Comparison of ENCODE assay signal across 26 cellular contexts in the genomic region with DNA sequence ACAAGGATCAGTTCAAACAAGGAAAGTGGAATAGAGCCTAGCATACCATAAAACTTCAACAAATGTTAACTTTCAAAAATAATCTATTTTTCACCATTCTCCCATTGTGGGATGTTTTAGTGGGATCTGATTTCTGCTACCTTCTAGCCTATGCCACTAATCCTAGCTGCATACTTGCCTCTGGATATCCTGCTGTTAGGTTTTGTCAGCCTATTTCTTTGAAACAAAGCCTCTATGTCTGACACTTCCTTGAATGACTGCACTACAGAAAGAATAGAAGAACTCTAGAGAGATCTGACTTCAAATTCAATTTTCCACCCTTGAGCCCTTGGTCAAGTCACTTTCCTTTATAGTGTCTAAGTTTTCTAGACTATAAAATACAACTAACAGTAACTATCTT.
DNase-seq lines count a peak whose midpoint lies in the region; ATAC-seq and TF ChIP-seq lines count a peak whose summit lies in the region.
"Had no signal": no experiment of that assay in that cellular context is flagged by ENCODE, and none has a peak within 500 bp of the region (broad histone marks: within the 10 kb centered on the region; RNA-seq: fewer than 3 reads in every experiment).

No MANE protein-coding gene starts in this region.

- no peak overlapping the region for H4K91ac ChIP-seq in neuronal stem cell (ENCODE audit: low read depth, low read length, poor library complexity)

- no peak overlapping the region for H3K27ac ChIP-seq in GM23338 (ENCODE audit: low read depth)
- H3K27ac ChIP-seq in iPS DF 6.9 (ENCODE audit: low read length) = no peak overlapping the region
- no peak overlapping the region for H3K27ac ChIP-seq in neuronal stem cell (replicated peaks; ENCODE audit: low read length)
- H3K27ac ChIP-seq in breast epithelium = no peak overlapping the region
- H3K27ac ChIP-seq in left ventricle myocardium inferior (replicated peaks) = no peak overlapping the region
- H3K27ac ChIP-seq: PC-9, RWPE1 had no signal

- no peaks in the 10 kb centered on the region for H3F3A ChIP-seq in GM23338 (replicated peaks; ENCODE audit: low read depth)

- H3K27ac Mint-ChIP-seq in GM23338 = no peak overlapping the region
- H3K27ac Mint-ChIP-seq: CD4-positive, alpha-beta memory T cell; H9; HFFc6 had no signal

- H3K4me3 ChIP-seq in GM23338 (no peak overlapping the region), NT2/D1 (ENCODE audit: insufficient read length, low read depth) (no peak overlapping the region), iPS DF 6.9 (ENCODE audit: low read length) (no peak overlapping the region), neuronal stem cell (ENCODE audit: low read length in 2 of 2) (no peak overlapping the region), breast epithelium (no peak overlapping the region), left ventricle myocardium inferior (no peak overlapping the region)
- H3K4me3 ChIP-seq: K562, PC-9 had no signal

- no peak overlapping the region for H3K18ac ChIP-seq in neuronal stem cell (ENCODE audit: low read length)

- 0 out of 2 replicates have a peak, but pooled peaks cover 6% of the 10 kb centered on the region for H3K4me1 ChIP-seq in GM23338 (ENCODE audit: insufficient read depth)
- H3K4me1 ChIP-seq in NT2/D1 (ENCODE audit: insufficient read depth, insufficient read length) = no peaks in the 10 kb centered on the region
- H3K4me1 ChIP-seq in iPS DF 6.9 (ENCODE audit: control insufficient read depth, insufficient read depth, low read length) = no peaks in the 10 kb centered on the region
- peaks cover 0 to 1% of the 10 kb centered on the region in 2 donors for H3K4me1 ChIP-seq in neuronal stem cell (ENCODE audit: control insufficient read depth in 2 of 2, insufficient read depth in 1 of 2, low read depth in 1 of 2, low read length in 2 of 2)
- H3K4me1 ChIP-seq in breast epithelium = no peaks in the 10 kb centered on the region
- H3K4me1 ChIP-seq in left ventricle myocardium inferior = no peaks in the 10 kb centered on the region
- H3K4me1 ChIP-seq: Caco-2 had no signal

- H2BK12ac ChIP-seq in neuronal stem cell (ENCODE audit: low read length) = no peak overlapping the region

- no peak for TF ChIP-seq POLR2A in breast epithelium (IDR thresholded peaks at IDR 0.05)

- peaks cover 14% of the 10 kb centered on the region; the same call in 2 of the 3 replicates for H3K4me1 Mint-ChIP-seq in GM23338
- H3K4me1 Mint-ChIP-seq: CD4-positive, alpha-beta memory T cell had no signal

- H3K79me2 ChIP-seq in GM23338 (replicated peaks; ENCODE audit: insufficient read depth) = no peaks in the 10 kb centered on the region

- no peak overlapping the region for H2AK5ac ChIP-seq in neuronal stem cell (ENCODE audit: low read depth, low read length)

- H3K79me1 ChIP-seq in neuronal stem cell (ENCODE audit: low read depth, low read length) = no peaks in the 10 kb centered on the region

- no peaks in the 10 kb centered on the region for H3K27me3 Mint-ChIP-seq in GM23338 (ENCODE audit: insufficient read depth, low read depth, poor library complexity)
- H3K27me3 Mint-ChIP-seq: CD4-positive, alpha-beta memory T cell had no signal

- H3K27me3 ChIP-seq in GM23338 (ENCODE audit: insufficient read depth) (no peaks in the 10 kb centered on the region), NT2/D1 (ENCODE audit: insufficient read depth, insufficient read length) (no peaks in the 10 kb centered on the region), iPS DF 6.9 (ENCODE audit: control insufficient read depth, insufficient read depth, low read length) (no peaks in the 10 kb centered on the region), neuronal stem cell (ENCODE audit: control insufficient read depth in 3 of 3, insufficient read depth in 3 of 3, low read depth in 1 of 3, low read length in 3 of 3) (no peaks in the 10 kb centered on the region), breast epithelium (no peaks in the 10 kb centered on the region), left ventricle myocardium inferior (ENCODE audit: low read depth) (no peaks in the 10 kb centered on the region)

- H2BK15ac ChIP-seq in neuronal stem cell (ENCODE audit: low read length) = no peak overlapping the region

- H3K4ac ChIP-seq in neuronal stem cell (ENCODE audit: low read length) = no peak overlapping the region

- H2AFZ ChIP-seq in GM23338 (no peak overlapping the region), neuronal stem cell (ENCODE audit: low read length) (no peak overlapping the region)
- H2AFZ ChIP-seq: PC-9 had no signal

- H3K36me3 ChIP-seq in GM23338 (ENCODE audit: insufficient read depth) (no peaks in the 10 kb centered on the region), NT2/D1 (ENCODE audit: insufficient read depth, insufficient read length, low read length) (no peaks in the 10 kb centered on the region), iPS DF 6.9 (ENCODE audit: control insufficient read depth, insufficient read depth, low read length) (no peaks in the 10 kb centered on the region), neuronal stem cell (replicated peaks in 1 of 2; ENCODE audit: control insufficient read depth in 2 of 2, insufficient read depth in 2 of 2, low read length in 2 of 2) (no peaks in the 10 kb centered on the region), breast epithelium (no peaks in the 10 kb centered on the region), left ventricle myocardium inferior (no peaks in the 10 kb centered on the region)

- no peak overlapping the region for H3K23ac ChIP-seq in neuronal stem cell (ENCODE audit: low read depth, low read length, poor library complexity)

- no peaks in the 10 kb centered on the region for H3K36me3 Mint-ChIP-seq in GM23338 (ENCODE audit: low read depth)
- H3K36me3 Mint-ChIP-seq: CD4-positive, alpha-beta memory T cell had no signal

- intact Hi-C loops in breast epithelium (cut with DNase I; ENCODE audit: low total_unique reads) = no loop called here
- intact Hi-C loops in left ventricle myocardium inferior (cut with micrococcal nuclease) = no loop called here

- H3K4me2 ChIP-seq in GM23338 (no peak overlapping the region), neuronal stem cell (ENCODE audit: insufficient read depth, low read length, poor library complexity, severe bottlenecking) (no peak overlapping the region)
- H3K4me2 ChIP-seq: PC-9 had no signal

- no peaks in the 10 kb centered on the region for H4K20me1 ChIP-seq in GM23338 (replicated peaks; ENCODE audit: insufficient read depth)

- H3K9me3 ChIP-seq in NT2/D1 (ENCODE audit: insufficient read depth, low read length) = no peaks in the 10 kb centered on the region
- no peaks in the 10 kb centered on the region for H3K9me3 ChIP-seq in iPS DF 6.9 (ENCODE audit: control insufficient read depth, insufficient read depth, low read length)
- H3K9me3 ChIP-seq in neuronal stem cell (replicated peaks in 1 of 2; ENCODE audit: control insufficient read depth in 2 of 2, insufficient read depth in 1 of 2, low read depth in 1 of 2, low read length in 2 of 2) = no peaks in the 10 kb centered on the region
- H3K9me3 ChIP-seq in breast epithelium = no peaks in the 10 kb centered on the region
- H3K9me3 ChIP-seq in left ventricle myocardium inferior (replicated peaks) = peaks cover 12% of the 10 kb centered on the region
- H3K9me3 ChIP-seq: Caco-2 had no signal

- peak; percentile 95 for ATAC-seq in GM23338
- ATAC-seq: K562 had no signal

- TF ChIP-seq CTCF in GM23338 (conservative IDR thresholded peaks at IDR 0.05; ENCODE audit: low read depth in 2 of 2) (no peak), breast epithelium (IDR thresholded peaks at IDR 0.05) (no peak), left ventricle myocardium inferior (IDR thresholded peaks at IDR 0.05; ENCODE audit: borderline replicate concordance) (no peak)

- no peak overlapping the region for H3K4me3 Mint-ChIP-seq in GM23338
- H3K4me3 Mint-ChIP-seq: CD4-positive, alpha-beta memory T cell; H9; HFFc6 had no signal

- H3K9me2 ChIP-seq in GM23338 (ENCODE audit: insufficient read depth) = no peaks in the 10 kb centered on the region

- no peak overlapping the region for H4K8ac ChIP-seq in neuronal stem cell (ENCODE audit: low read depth, low read length)

- H3K9ac ChIP-seq in NT2/D1 (ENCODE audit: insufficient read length, low read depth) = no peak overlapping the region
- H3K9ac ChIP-seq in neuronal stem cell (ENCODE audit: low read depth, low read length, poor library complexity) = no peak overlapping the region

- no peak overlapping the region for H3K14ac ChIP-seq in neuronal stem cell (ENCODE audit: low read length)

- no peak overlapping the region for H2BK120ac ChIP-seq in neuronal stem cell (ENCODE audit: low read depth, low read length)

- no peak overlapping the region for H2BK5ac ChIP-seq in neuronal stem cell (ENCODE audit: low read length)

- DNase-seq in GM23338 (ENCODE audit: low spot score) (peak; percentile 58), NT2/D1 (ENCODE audit: low read depth, low spot score) (peak; percentile 50), iPS DF 6.9 (ENCODE audit: low read depth, low spot score) (peak; percentile 16), neuronal stem cell (ENCODE audit: low spot score) (peak; percentile 51), breast epithelium (ENCODE audit: low spot score in 2 of 2) (no peak), left ventricle myocardium inferior (no peak), GM19240 (ENCODE audit: insufficient read length, low spot score) (no peak)
- DNase-seq: C1 segment of cervical spinal cord; Caco-2; CD4-positive, alpha-beta memory T cell; DMS 273 treated with DMSO at 0.1 percent for 48 hours; DMS79; EL; GF-D8; H9; HFFc6; Kasumi-1; NCI-H146; NCI-H1930; NCI-H2107; NCI-H2227 treated with DMSO at 0.1 percent for 48 hours; PC-9; SHP77 treated with DMSO at 0.1 percent for 48 hours; T-helper 1 cell had no signal

- no peaks in the 10 kb centered on the region for H3K9me3 Mint-ChIP-seq in GM23338
- H3K9me3 Mint-ChIP-seq: H9 had no signal

Comparison
In these comparisons a context has a peak if more than half of its experiments do, and no peak if none do; other contexts are left out.
1. DNase-seq: peak in GM23338 (single experiment), NT2/D1 (single experiment), iPS DF 6.9 (single experiment) and neuronal stem cell (single experiment); none in breast epithelium (0 of 2), left ventricle myocardium inferior (single experiment) and GM19240 (single experiment).